In the genomic region with DNA sequence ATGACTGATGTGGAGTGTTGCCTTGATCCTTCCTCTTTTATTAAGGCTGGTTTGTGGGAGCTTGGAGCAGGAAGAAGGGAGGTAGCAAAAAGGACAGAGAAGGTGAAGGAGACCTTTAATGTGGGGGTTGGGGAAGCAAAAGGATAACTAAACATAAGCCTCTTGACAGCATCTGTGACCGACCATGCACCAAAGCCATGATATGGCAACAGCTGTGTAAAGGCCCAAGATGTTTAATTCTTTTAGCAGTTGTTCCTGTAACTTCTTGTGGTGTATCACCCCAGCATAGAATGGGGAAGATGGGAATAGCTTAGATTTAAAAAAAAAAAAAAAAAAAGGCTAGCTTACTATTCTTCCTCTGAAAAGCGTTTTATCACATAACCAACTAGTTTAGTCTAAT, we compare ENCODE assay signal across 14 cellular contexts.
"Had no signal": no experiment of that assay in that cellular context is flagged by ENCODE, and none has a peak within 500 bp of the region (broad histone marks: within the 10 kb centered on the region; RNA-seq: fewer than 3 reads in every experiment).

No MANE protein-coding gene starts in this region.

- H3K4me3 ChIP-seq: ascending aorta, hepatocyte, sigmoid colon, testis had no signal

- H3K27me3 Mint-ChIP-seq: activated CD4-positive, alpha-beta T cell treated with anti-CD3 and anti-CD28 coated beads for 36 hours; activated CD8-positive, alpha-beta T cell treated with anti-CD3 and anti-CD28 coated beads for 36 hours; naive B cell; progenitor cell of endocrine pancreas had no signal

- H2AFZ ChIP-seq: hepatocyte had no signal

- H3K27me3 ChIP-seq: ascending aorta, hepatocyte, sigmoid colon, testis had no signal

- H3K4me3 Mint-ChIP-seq: activated CD4-positive, alpha-beta T cell treated with anti-CD3 and anti-CD28 coated beads for 36 hours; activated CD8-positive, alpha-beta T cell treated with anti-CD3 and anti-CD28 coated beads for 36 hours had no signal

- DNase-seq: activated CD4-positive, alpha-beta T cell treated with anti-CD3 and anti-CD28 coated beads for 36 hours; activated CD8-positive, alpha-beta memory T cell treated with anti-CD3 and anti-CD28 coated beads, Interleukin-2, amount 50 U/mL, for 4 hours; activated CD8-positive, alpha-beta T cell treated with anti-CD3 and anti-CD28 coated beads for 36 hours; kidney; naive B cell; sigmoid colon; stimulated activated CD4-positive, alpha-beta T cell treated with anti-CD3 and anti-CD28 coated beads, Interleukin-12 subunit alpha, Interleukin-12 subunit beta, amount 100 ng/mL, for 4 hours; stimulated activated naive CD4-positive, alpha-beta T cell treated with Interleukin-2 at 50 U/mL for 16 hours; T-helper 1 cell; testis; WERI-Rb-1 had no signal

- H3K36me3 ChIP-seq: ascending aorta had no signal

- H3K27ac Mint-ChIP-seq: activated CD4-positive, alpha-beta T cell treated with anti-CD3 and anti-CD28 coated beads for 36 hours; progenitor cell of endocrine pancreas had no signal

- ATAC-seq: activated CD4-positive, alpha-beta T cell treated with anti-CD3 and anti-CD28 coated beads for 36 hours; activated CD8-positive, alpha-beta T cell treated with anti-CD3 and anti-CD28 coated beads for 36 hours had no signal

- H3K9me3 Mint-ChIP-seq: activated CD8-positive, alpha-beta T cell treated with anti-CD3 and anti-CD28 coated beads for 36 hours; naive B cell had no signal

- H3K9me3 ChIP-seq: ascending aorta, sigmoid colon, testis had no signal

- H3K27ac ChIP-seq: hepatocyte, testis, WERI-Rb-1 had no signal

- H3K4me2 ChIP-seq: hepatocyte had no signal

- H3K4me1 ChIP-seq: ascending aorta, testis had no signal
